Comparison of ENCODE assay signal across 10 cellular contexts in genomic region chr20:10239954-10240353, GRCh38. TPM values are rescaled to one million over a fixed set of nuclear protein-coding genes. Genes with fewer than 3 reads are reported as not detected.
DNase-seq lines count a peak whose midpoint lies in the region; ATAC-seq and TF ChIP-seq lines count a peak whose summit lies in the region.
"Had no signal": no experiment of that assay in that cellular context is flagged by ENCODE, and none has a peak within 500 bp of the region (broad histone marks: within the 10 kb centered on the region; RNA-seq: fewer than 3 reads in every experiment).

No MANE protein-coding gene starts in this region.

- H3K4me1 ChIP-seq in cardiac muscle cell (ENCODE audit: low read depth) (peaks cover 5% of the 10 kb centered on the region), trophoblast cell (ENCODE audit: control insufficient read depth in 1 of 2, insufficient read depth in 2 of 2, low read length in 2 of 2) (no peaks in the 10 kb centered on the region)

- no peaks in the 10 kb centered on the region for H3K9me3 ChIP-seq in cardiac muscle cell (ENCODE audit: low read depth)
- H3K9me3 ChIP-seq in trophoblast cell (ENCODE audit: insufficient read depth, low read depth, low read length): no peaks in the 10 kb centered on the region

- H2AK5ac ChIP-seq in trophoblast cell (ENCODE audit: low read length): no peak overlapping the region

- no peak overlapping the region for H3K4me3 ChIP-seq in cardiac muscle cell
- no peak overlapping the region for H3K4me3 ChIP-seq in fibroblast of pulmonary artery (replicated peaks; ENCODE audit: low read depth, low read length)
- no peak overlapping the region for H3K4me3 ChIP-seq in trophoblast cell (ENCODE audit: low read depth, low read length)

- H3K9ac ChIP-seq in trophoblast cell (ENCODE audit: low read length): no peak overlapping the region

- no peak overlapping the region for H3K18ac ChIP-seq in trophoblast cell (ENCODE audit: low read length)

- H3K4ac ChIP-seq in trophoblast cell (ENCODE audit: low read depth, low read length): no peak overlapping the region

- no peak overlapping the region for H3K27ac ChIP-seq in cardiac muscle cell
- H3K27ac ChIP-seq in trophoblast cell (ENCODE audit: low read depth, low read length): no peak overlapping the region

- no peaks in the 10 kb centered on the region for H3K27me3 ChIP-seq in cardiac muscle cell
- H3K27me3 ChIP-seq in trophoblast cell (ENCODE audit: insufficient read depth, low read length): no peaks in the 10 kb centered on the region

- DNase-seq in cardiac muscle cell (ENCODE audit: low read depth in 1 of 2, low spot score in 1 of 2) (peak; percentile 52 to 72), cardiac septum (ENCODE audit: low spot score) (no peak), NCI-H69 (lab: John Stamatoyannopoulos, UW) (peak; percentile 85), fibroblast of pulmonary artery (ENCODE audit: low read depth) (peak; percentile 39), inferior parietal cortex (ENCODE audit: extremely low spot score) (no peak), trophoblast cell (no peak)
- DNase-seq: hippocampal formation had no signal

- H3K36me3 ChIP-seq in cardiac muscle cell (no peaks in the 10 kb centered on the region), trophoblast cell (ENCODE audit: control insufficient read depth in 1 of 2, insufficient read depth in 2 of 2, low read length in 2 of 2) (no peaks in the 10 kb centered on the region)

- TF ChIP-seq CTCF in cardiac muscle cell (IDR thresholded peaks at IDR 0.05; ENCODE audit: low read depth, low read length) (no peak), fibroblast of pulmonary artery (IDR thresholded peaks at IDR 0.05; ENCODE audit: low read length, missing control alignments) (no peak)

- H4K91ac ChIP-seq in trophoblast cell (ENCODE audit: low read depth, low read length): no peak overlapping the region

- no peak overlapping the region for H4K8ac ChIP-seq in trophoblast cell (ENCODE audit: low read depth, low read length)

- H2BK120ac ChIP-seq in trophoblast cell (ENCODE audit: insufficient read depth, low read length, poor library complexity): no peak overlapping the region

- no peak overlapping the region for H2BK5ac ChIP-seq in trophoblast cell (ENCODE audit: low read depth, low read length, poor library complexity)

- intact Hi-C loops in cardiac septum (cut with DNase I): no loop called here

- no peak overlapping the region for H2BK12ac ChIP-seq in trophoblast cell (ENCODE audit: low read length)

- no peak overlapping the region for H4K12ac ChIP-seq in trophoblast cell (ENCODE audit: low read depth, low read length)

- no peak overlapping the region for H2AFZ ChIP-seq in trophoblast cell (ENCODE audit: insufficient read depth, low read length, poor library complexity)

- H3K79me2 ChIP-seq in trophoblast cell (ENCODE audit: control insufficient read depth, insufficient read depth, low read length, poor library complexity): no peaks in the 10 kb centered on the region

- H3K14ac ChIP-seq in trophoblast cell (ENCODE audit: low read length): no peak overlapping the region

- no peak overlapping the region for H3K4me2 ChIP-seq in trophoblast cell (ENCODE audit: low read length)

- no peaks in the 10 kb centered on the region for H3K79me1 ChIP-seq in trophoblast cell (ENCODE audit: low read length)

- ATAC-seq in HG03469 (IDR thresholded peaks at IDR 0.05; ENCODE audit: unreplicated experiment) (no peak), HG03135 (IDR thresholded peaks at IDR 0.05; ENCODE audit: unreplicated experiment) (no peak)
- ATAC-seq: Panc1 had no signal

- H3K23ac ChIP-seq in trophoblast cell (ENCODE audit: low read length): no peak overlapping the region

- WGBS in trophoblast cell (ENCODE audit: extremely low coverage, insufficient coverage, insufficient read length): no CpG with 5 or more reads among the region's 4 CpGs

RNA-seq across cellular contexts. Expression of gene SNAP25, which starts 21.3 kb away (rescaled TPM):
- total RNA-seq in cardiac muscle cell: 1.9 and 4.0 TPM in 2 replicates
- polyA plus RNA-seq in cardiac muscle cell: 6.3 and 7.1 TPM in 2 replicates
- total RNA-seq in cardiac septum: 1.2 TPM
- polyA plus RNA-seq in trophoblast cell (2013): 2.4 and 2.8 TPM in 2 replicates

Comparison
In these comparisons a context has a peak if more than half of its experiments do, and no peak if none do; other contexts are left out.
1. DNase-seq: peak in cardiac muscle cell (2 of 2), NCI-H69 (single experiment) and fibroblast of pulmonary artery (single experiment); none in cardiac septum (single experiment), inferior parietal cortex (single experiment) and trophoblast cell (0 of 2).